25 cellular contexts compared by ENCODE assay signal in the genomic region with DNA sequence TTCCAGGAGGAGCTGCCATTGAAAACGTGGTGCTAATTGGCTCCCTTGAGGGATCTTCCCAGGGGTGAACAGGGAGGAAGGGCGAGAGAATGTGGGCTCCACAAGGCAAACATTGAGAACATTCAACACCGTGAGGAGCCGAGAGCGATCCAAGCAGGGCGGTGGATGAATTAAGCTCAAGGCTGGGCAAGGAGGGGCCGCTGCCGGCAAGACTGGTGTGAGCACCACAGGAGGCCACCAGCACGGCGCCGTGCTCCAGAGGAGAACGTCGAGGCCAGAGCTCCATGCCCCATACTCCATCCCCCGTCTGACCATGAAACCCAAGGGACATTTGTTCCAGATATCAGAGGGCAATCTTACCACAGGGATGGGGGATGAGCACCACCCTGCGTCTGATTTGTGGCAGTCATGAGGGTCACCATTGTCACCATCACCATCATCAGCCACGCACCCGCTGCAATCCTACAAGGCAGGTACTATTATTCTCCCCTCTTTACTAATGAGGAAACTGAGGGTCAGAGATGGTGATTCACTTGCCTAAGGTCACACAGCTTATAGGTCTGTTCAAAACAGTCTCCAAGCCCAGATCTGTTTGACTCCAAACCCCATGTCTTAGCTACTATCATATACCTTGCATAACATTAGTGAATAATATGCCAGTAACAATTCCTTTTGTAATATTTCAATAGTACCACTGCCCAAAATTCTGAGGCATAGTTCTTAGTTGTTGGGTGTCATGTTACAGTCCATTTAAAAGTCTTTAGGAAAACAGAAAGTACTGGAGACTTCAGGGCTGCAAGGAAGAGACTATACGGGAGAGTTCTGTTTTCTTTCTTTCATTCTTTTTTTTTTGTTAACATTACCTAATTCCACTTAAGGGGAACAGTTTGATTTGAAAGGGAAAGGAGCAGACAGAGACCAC.
"Had no signal": no experiment of that assay in that cellular context is flagged by ENCODE, and none has a peak within 500 bp of the region (broad histone marks: within the 10 kb centered on the region; RNA-seq: fewer than 3 reads in every experiment).

No MANE protein-coding gene starts in this region.

- H3K4me1 Mint-ChIP-seq: activated B cell treated with CpG ODN at 0.5 μM for 24 hours; activated CD4-positive, alpha-beta memory T cell treated with anti-CD3 and anti-CD28 coated beads, Interleukin-2, amount 10 ng/mL, durations not matched to agents 7 days and 5 days; activated CD8-positive, alpha-beta memory T cell treated with anti-CD3 and anti-CD28 coated beads, Interleukin-2, amount 10 ng/mL, durations not matched to agents 7 days and 5 days; activated naive CD8-positive, alpha-beta T cell treated with anti-CD3 and anti-CD28 coated beads for 36 hours; central memory CD8-positive, alpha-beta T cell; memory B cell; stimulated activated naive B cell treated with anti-CD40 and anti-IgM and Interleukin-4, amounts not matched to agents 10 μg/mL and 1 μg/mL and 100 μg/mL, for 72 hours had no signal

- H3K36me3 Mint-ChIP-seq: activated CD8-positive, alpha-beta memory T cell treated with anti-CD3 and anti-CD28 coated beads, Interleukin-2, amount 10 ng/mL, durations not matched to agents 7 days and 5 days; memory B cell; neural progenitor cell had no signal

- H3K9ac ChIP-seq: neural progenitor cell, parathyroid adenoma had no signal

- H3K27me3 Mint-ChIP-seq: activated CD4-positive, alpha-beta memory T cell treated with anti-CD3 and anti-CD28 coated beads, Interleukin-2, amount 10 ng/mL, durations not matched to agents 7 days and 5 days; activated CD8-positive, alpha-beta memory T cell treated with anti-CD3 and anti-CD28 coated beads, Interleukin-2, amount 10 ng/mL, durations not matched to agents 7 days and 5 days had no signal

- H3K79me2 ChIP-seq: parathyroid adenoma had no signal

- H3K4me3 Mint-ChIP-seq: activated B cell treated with CpG ODN at 0.5 μM for 24 hours; activated CD4-positive, alpha-beta memory T cell treated with anti-CD3 and anti-CD28 coated beads, Interleukin-2, amount 10 ng/mL, durations not matched to agents 7 days and 5 days; activated CD8-positive, alpha-beta memory T cell treated with anti-CD3 and anti-CD28 coated beads, Interleukin-2, amount 10 ng/mL, durations not matched to agents 7 days and 5 days; activated naive CD8-positive, alpha-beta T cell treated with anti-CD3 and anti-CD28 coated beads for 36 hours; central memory CD8-positive, alpha-beta T cell; memory B cell; naive B cell; neural progenitor cell; stimulated activated naive B cell treated with anti-CD40 and anti-IgM and Interleukin-4, amounts not matched to agents 10 μg/mL and 1 μg/mL and 100 μg/mL, for 72 hours; T-helper 2 cell treated with Interferon-gamma antibody and Interleukin-4, amounts not matched to agents 5 μg/mL and 100 μg/mL, for 36 hours had no signal

- FAIRE-seq: endothelial cell of umbilical vein had no signal

- H3K27ac Mint-ChIP-seq: activated B cell treated with CpG ODN at 0.5 μM for 24 hours; activated CD4-positive, alpha-beta memory T cell treated with anti-CD3 and anti-CD28 coated beads, Interleukin-2, amount 10 ng/mL, durations not matched to agents 7 days and 5 days; activated CD8-positive, alpha-beta memory T cell treated with anti-CD3 and anti-CD28 coated beads, Interleukin-2, amount 10 ng/mL, durations not matched to agents 7 days and 5 days; activated naive CD8-positive, alpha-beta T cell treated with anti-CD3 and anti-CD28 coated beads for 36 hours; memory B cell; naive B cell; neural progenitor cell; stimulated activated naive B cell treated with anti-CD40 and anti-IgM and Interleukin-4, amounts not matched to agents 10 μg/mL and 1 μg/mL and 100 μg/mL, for 72 hours; T-helper 2 cell treated with Interferon-gamma antibody and Interleukin-4, amounts not matched to agents 5 μg/mL and 100 μg/mL, for 36 hours had no signal

- H2AFZ ChIP-seq: neural progenitor cell, parathyroid adenoma had no signal

- H3K4me1 ChIP-seq: esophagus muscularis mucosa, neural progenitor cell, parathyroid adenoma, thyroid gland had no signal

- H3K9me3 Mint-ChIP-seq: activated B cell treated with CpG ODN at 0.5 μM for 24 hours had no signal

- H3K27ac ChIP-seq: brain microvascular endothelial cell, esophagus muscularis mucosa, neural progenitor cell, parathyroid adenoma, thyroid gland had no signal

- H3K4me3 ChIP-seq: esophagus muscularis mucosa, mucosa of descending colon, neural progenitor cell, smooth muscle cell, thyroid gland had no signal

- H3K9me3 ChIP-seq: thyroid gland had no signal

- H3K36me3 ChIP-seq: brain microvascular endothelial cell, esophagus muscularis mucosa, neural progenitor cell, thyroid gland had no signal

- ATAC-seq: activated CD8-positive, alpha-beta memory T cell treated with anti-CD3 and anti-CD28 coated beads, Interleukin-2, amount 10 ng/mL, durations not matched to agents 7 days and 5 days; mucosa of descending colon; sciatic nerve; stimulated activated naive B cell treated with anti-CD40 and anti-IgM and Interleukin-4, amounts not matched to agents 10 μg/mL and 1 μg/mL and 100 μg/mL, for 72 hours had no signal

- DNase-seq: activated B cell treated with CpG ODN at 0.5 μM for 24 hours; activated CD4-positive, alpha-beta memory T cell treated with anti-CD3 and anti-CD28 coated beads, Interleukin-2, amount 10 ng/mL, durations not matched to agents 7 days and 5 days; activated CD4-positive, alpha-beta T cell treated with anti-CD3 and anti-CD28 coated beads for 48 hours; activated CD8-positive, alpha-beta memory T cell treated with anti-CD3 and anti-CD28 coated beads, Interleukin-2, amount 10 ng/mL, durations not matched to agents 7 days and 5 days; activated naive CD4-positive, alpha-beta T cell; activated naive CD8-positive, alpha-beta T cell treated with anti-CD3 and anti-CD28 coated beads for 36 hours; amygdala; brain microvascular endothelial cell; cortex of kidney; effector CD8-positive, alpha-beta T cell; foreskin fibroblast; mucosa of descending colon; naive B cell; stimulated activated CD4-positive, alpha-beta T cell treated with anti-CD3 and anti-CD28 coated beads, Interleukin-4, amount 100 ng/mL, for 24 hours; stimulated activated naive B cell treated with anti-CD40 and anti-IgM and Interleukin-4, amounts not matched to agents 10 μg/mL and 1 μg/mL and 100 μg/mL, for 72 hours; thyroid gland had no signal

- H3K27me3 ChIP-seq: brain microvascular endothelial cell, neural progenitor cell, thyroid gland had no signal

- H3K4me2 ChIP-seq: neural progenitor cell, smooth muscle cell had no signal
